Comparison of ENCODE assay signal across 23 cellular contexts in genomic region chr12:51019927-51020326, GRCh38.
"Had no signal": no experiment of that assay in that cellular context is flagged by ENCODE, and none has a peak within 500 bp of the region (broad histone marks: within the 10 kb centered on the region; RNA-seq: fewer than 3 reads in every experiment).

No MANE protein-coding gene starts in this region.

- H3K27ac Mint-ChIP-seq: activated CD8-positive, alpha-beta T cell treated with anti-CD3 and anti-CD28 coated beads, Interleukin-2, amount 10 ng/mL, durations not matched to agents 7 days and 5 days; activated naive CD8-positive, alpha-beta T cell treated with anti-CD3 and anti-CD28 coated beads, Interleukin-2, amount 10 ng/mL, durations not matched to agents 7 days and 5 days; stimulated activated memory B cell treated with anti-CD40 and anti-IgM and Interleukin-4, amounts not matched to agents 10 μg/mL and 1 μg/mL and 100 μg/mL, for 72 hours had no signal

- H3K36me3 ChIP-seq: heart right ventricle, lower lobe of right lung, stomach, thoracic aorta had no signal

- H3K4me3 Mint-ChIP-seq: activated CD8-positive, alpha-beta T cell treated with anti-CD3 and anti-CD28 coated beads, Interleukin-2, amount 10 ng/mL, durations not matched to agents 7 days and 5 days; nephron progenitor cell; stimulated activated memory B cell treated with anti-CD40 and anti-IgM and Interleukin-4, amounts not matched to agents 10 μg/mL and 1 μg/mL and 100 μg/mL, for 72 hours had no signal

- H3K9me3 Mint-ChIP-seq: activated naive CD8-positive, alpha-beta T cell treated with anti-CD3 and anti-CD28 coated beads, Interleukin-2, amount 10 ng/mL, durations not matched to agents 7 days and 5 days; nephron progenitor cell; stimulated activated memory B cell treated with anti-CD40 and anti-IgM and Interleukin-4, amounts not matched to agents 10 μg/mL and 1 μg/mL and 100 μg/mL, for 72 hours had no signal

- H3K27me3 Mint-ChIP-seq: activated naive CD8-positive, alpha-beta T cell treated with anti-CD3 and anti-CD28 coated beads, Interleukin-2, amount 10 ng/mL, durations not matched to agents 7 days and 5 days; stimulated activated memory B cell treated with anti-CD40 and anti-IgM and Interleukin-4, amounts not matched to agents 10 μg/mL and 1 μg/mL and 100 μg/mL, for 72 hours had no signal

- DNase-seq: activated CD4-positive, alpha-beta T cell treated with anti-CD3 and anti-CD28 coated beads for 1 hour; activated CD4-positive, alpha-beta T cell treated with anti-CD3 and anti-CD28 coated beads, Interleukin-2, amount 50 U/mL, for 1 hour; activated gamma-delta T cell treated with Interleukin-2 at 50 U/mL for 16 hours; activated naive CD8-positive, alpha-beta T cell treated with anti-CD3 and anti-CD28 coated beads, Interleukin-2, amount 10 ng/mL, durations not matched to agents 7 days and 5 days; amniotic stem cell; cerebellar nuclear complex; cortex of kidney; heart right ventricle; islet precursor cell; lower lobe of right lung; mesendoderm; mucosa of descending colon; nephron progenitor cell; small intestine; stimulated activated CD4-positive, alpha-beta T cell treated with anti-CD3 and anti-CD28 coated beads, Interleukin-2, amount 100 ng/mL, for 24 hours; stomach had no signal

- FAIRE-seq: bronchial epithelial cell, small intestine had no signal

- H3K27ac ChIP-seq: epithelial cell of prostate, heart right ventricle, lower lobe of right lung, thoracic aorta had no signal

- H3K4me3 ChIP-seq: heart right ventricle, lower lobe of right lung, mucosa of descending colon, stomach, thoracic aorta had no signal

- ATAC-seq: heart right ventricle; left lobe of liver; lower lobe of right lung; mucosa of descending colon; sciatic nerve; stimulated activated memory B cell treated with anti-CD40 and anti-IgM and Interleukin-4, amounts not matched to agents 10 μg/mL and 1 μg/mL and 100 μg/mL, for 72 hours had no signal

- H3K36me3 Mint-ChIP-seq: stimulated activated memory B cell treated with anti-CD40 and anti-IgM and Interleukin-4, amounts not matched to agents 10 μg/mL and 1 μg/mL and 100 μg/mL, for 72 hours had no signal

- H3K9me3 ChIP-seq: heart right ventricle, lower lobe of right lung, mucosa of descending colon, stomach, thoracic aorta had no signal

- H3K27me3 ChIP-seq: heart right ventricle, stomach had no signal
